17 cellular contexts compared by ENCODE assay signal in the genomic region with DNA sequence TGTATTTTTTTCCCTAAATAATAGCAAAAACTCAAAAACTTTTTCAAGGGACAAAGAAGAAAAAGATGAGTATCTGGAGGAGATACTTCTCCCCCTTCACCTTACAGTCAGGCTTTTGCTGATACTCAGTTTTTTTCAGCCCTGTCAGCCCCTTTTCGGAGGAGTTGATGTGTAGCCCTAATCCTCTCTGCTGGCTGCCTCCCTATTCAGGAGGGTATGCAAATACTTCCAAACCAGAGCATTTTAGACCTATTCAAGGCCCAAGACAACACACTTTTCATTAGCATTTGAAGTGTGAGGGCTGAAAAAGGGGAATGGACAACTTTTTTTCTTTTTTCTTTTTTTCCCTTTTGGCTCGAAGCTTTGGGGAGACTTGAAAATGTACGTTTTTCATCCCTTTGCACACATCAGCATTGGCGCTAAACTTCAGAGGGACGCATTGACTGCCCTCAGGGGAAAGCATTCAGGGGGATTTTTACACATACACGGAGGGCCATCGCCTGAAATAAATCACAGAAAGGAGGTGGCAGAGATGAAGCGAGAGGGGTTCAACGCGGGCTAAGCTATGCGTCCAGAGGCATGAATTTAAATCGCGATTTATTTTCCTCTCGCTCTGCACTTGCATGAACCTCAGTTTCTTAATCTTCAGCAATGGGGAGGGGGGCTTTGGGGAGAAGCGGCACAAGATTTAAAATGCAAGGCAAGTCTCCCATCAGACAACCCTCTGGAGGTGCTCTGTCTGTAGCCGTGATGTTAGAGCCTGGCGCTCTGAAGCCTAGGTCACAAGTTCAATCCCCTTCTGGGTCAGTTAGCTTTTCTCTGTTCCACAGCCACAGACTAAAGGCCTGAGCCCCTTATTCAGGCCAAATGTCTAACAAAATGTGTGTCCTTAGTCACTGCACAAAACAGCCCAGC.
DNase-seq lines count a peak whose midpoint lies in the region; ATAC-seq and TF ChIP-seq lines count a peak whose summit lies in the region.
"Had no signal": no experiment of that assay in that cellular context is flagged by ENCODE, and none has a peak within 500 bp of the region (broad histone marks: within the 10 kb centered on the region; RNA-seq: fewer than 3 reads in every experiment).

No MANE protein-coding gene starts in this region.

- peaks cover 7% of the 10 kb centered on the region; the same call in 1 of the 2 replicates for H3K4me1 ChIP-seq in HAP-1
- H3K4me1 ChIP-seq in osteoblast (ENCODE audit: insufficient read depth, low read length) = no peaks in the 10 kb centered on the region

- TF ChIP-seq POLR2A in lower leg skin (IDR thresholded peaks at IDR 0.05) = no peak

- no peaks in the 10 kb centered on the region for H3K79me2 ChIP-seq in osteoblast (ENCODE audit: insufficient read depth, low read length)

- H3K36me3 ChIP-seq in HAP-1 (replicated peaks) (no peaks in the 10 kb centered on the region), osteoblast (ENCODE audit: insufficient read depth, low read length) (no peaks in the 10 kb centered on the region)

- TF ChIP-seq CTCF in osteoblast (IDR thresholded peaks at IDR 0.05; ENCODE audit: extremely low read depth, low read depth, low read length) (no peak), lower leg skin (IDR thresholded peaks at IDR 0.05) (no peak)

- intact Hi-C loops in lower leg skin (cut with DNase I; ENCODE audit: low total_unique reads) = no loop called here

- no peaks in the 10 kb centered on the region for H4K20me1 ChIP-seq in osteoblast (ENCODE audit: insufficient read depth, low read length)

- DNase-seq in HAP-1 (ENCODE audit: low spot score in 2 of 2) (peak; percentile 67 to 88), astrocyte of the hippocampus (ENCODE audit: low read depth, low spot score) (peak; percentile 3), osteoblast (ENCODE audit: insufficient read length, low spot score, missing footprints) (peak; percentile 50), GM19238 (ENCODE audit: insufficient read length, low spot score) (no peak), lower leg skin (ENCODE audit: low spot score in 2 of 2) (no peak), COLO668 (lab: John Stamatoyannopoulos, UW; ENCODE audit: unreplicated experiment) (no peak)
- DNase-seq: CD4-positive, alpha-beta memory T cell; DMS79 treated with DMSO at 0.1 percent for 48 hours; NCI-H1092 treated with DMSO at 0.1 percent for 48 hours; NCI-H1694 had no signal

- no peak overlapping the region for H2AFZ ChIP-seq in osteoblast (ENCODE audit: low read length)

- 16 to 18% methylated on average over 17 of the region's 17 CpGs for WGBS in lower leg skin, 2 donors

- H3K9me3 ChIP-seq in HAP-1 (no peaks in the 10 kb centered on the region), iPS-18c (ENCODE audit: control insufficient read depth, insufficient read depth, low read length) (no peaks in the 10 kb centered on the region), osteoblast (ENCODE audit: low read depth, low read length) (peaks cover 4% of the 10 kb centered on the region)

- in situ Hi-C loops in HAP-1 (cut with MboI; ENCODE audit: low sequenced_read_pairs) = no loop called here

- no peak overlapping the region for H3K4me2 ChIP-seq in osteoblast (ENCODE audit: insufficient read depth, low read length)
- H3K4me2 ChIP-seq: KMS-11 had no signal

- H3K4me3 ChIP-seq in HAP-1 (no peak overlapping the region), iPS-18c (ENCODE audit: insufficient read depth, low read depth, low read length) (peak overlapping the region; percentile 34; the same call in 1 of the 2 replicates), osteoblast (ENCODE audit: insufficient read depth, low read length) (no peak overlapping the region), lower leg skin (ENCODE audit: low read depth, poor library complexity, severe bottlenecking) (no peak overlapping the region)
- H3K4me3 ChIP-seq: SK-N-MC had no signal

- no peak for ATAC-seq in GM21786 (IDR thresholded peaks at IDR 0.05; ENCODE audit: unreplicated experiment)
- ATAC-seq: HCT116, Right ventricle myocardium inferior had no signal

- no peak overlapping the region for H3K27ac ChIP-seq in osteoblast (ENCODE audit: low read depth, low read length)
- H3K27ac ChIP-seq: HL-60, KMS-11, SK-N-MC had no signal

- no peaks in the 10 kb centered on the region for H3K27me3 ChIP-seq in HAP-1 (ENCODE audit: low read depth)
- no peaks in the 10 kb centered on the region for H3K27me3 ChIP-seq in osteoblast (ENCODE audit: insufficient read depth, low read length)

Comparison
In these comparisons a context has a peak if more than half of its experiments do, and no peak if none do; other contexts are left out.
1. DNase-seq: peak in HAP-1 (2 of 2), astrocyte of the hippocampus (single experiment) and osteoblast (single experiment); none in GM19238 (single experiment), lower leg skin (0 of 2) and COLO668 (single experiment).